Comparison of ENCODE assay signal across 1 cellular context in the genomic region with DNA sequence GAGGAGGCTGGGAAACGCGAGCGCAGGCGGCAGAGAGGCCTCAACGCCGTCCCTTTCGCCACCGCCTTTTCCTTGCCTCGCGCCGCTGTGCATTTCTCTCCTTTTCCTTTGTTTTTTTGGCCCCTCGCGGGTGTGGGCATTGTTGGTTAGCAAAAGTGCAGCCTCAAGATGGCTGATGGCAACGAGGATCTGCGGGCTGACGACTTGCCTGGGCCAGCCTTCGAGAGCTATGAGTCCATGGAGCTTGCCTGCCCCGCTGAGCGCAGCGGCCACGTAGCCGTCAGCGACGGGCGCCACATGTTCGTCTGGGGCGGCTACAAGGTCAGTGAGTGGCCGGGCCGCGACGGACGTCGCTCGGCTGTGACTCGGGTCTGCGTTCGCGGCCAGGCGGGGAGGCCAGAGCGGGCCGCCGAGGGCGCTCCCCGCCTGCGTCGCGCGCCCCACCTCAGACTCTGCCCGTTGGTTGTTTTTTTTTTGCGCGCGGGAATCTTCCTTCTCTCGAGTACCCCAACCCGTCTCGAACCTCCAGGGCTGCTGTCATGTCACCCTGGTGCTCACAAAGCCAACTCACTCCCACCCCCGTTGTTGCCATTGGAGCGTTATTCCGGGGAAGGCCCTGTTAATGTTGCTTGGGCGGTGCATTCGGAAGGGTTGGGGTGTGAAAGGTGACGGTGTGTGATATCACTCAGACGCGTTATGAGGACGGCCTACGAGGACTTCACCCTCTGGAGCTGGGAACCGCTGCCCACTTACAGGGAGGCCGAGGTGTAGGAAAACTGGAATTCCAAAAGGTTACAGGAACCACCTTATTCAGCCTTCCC.
TF ChIP-seq lines count a peak whose summit lies in the region.

No MANE protein-coding gene starts in this region.

TF ChIP-seq in HEK293, 187 proteins besides CTCF, POLR2A, EP300 and RAD21 (continued from another document):
- TF ChIP-seq, protein P1, sequence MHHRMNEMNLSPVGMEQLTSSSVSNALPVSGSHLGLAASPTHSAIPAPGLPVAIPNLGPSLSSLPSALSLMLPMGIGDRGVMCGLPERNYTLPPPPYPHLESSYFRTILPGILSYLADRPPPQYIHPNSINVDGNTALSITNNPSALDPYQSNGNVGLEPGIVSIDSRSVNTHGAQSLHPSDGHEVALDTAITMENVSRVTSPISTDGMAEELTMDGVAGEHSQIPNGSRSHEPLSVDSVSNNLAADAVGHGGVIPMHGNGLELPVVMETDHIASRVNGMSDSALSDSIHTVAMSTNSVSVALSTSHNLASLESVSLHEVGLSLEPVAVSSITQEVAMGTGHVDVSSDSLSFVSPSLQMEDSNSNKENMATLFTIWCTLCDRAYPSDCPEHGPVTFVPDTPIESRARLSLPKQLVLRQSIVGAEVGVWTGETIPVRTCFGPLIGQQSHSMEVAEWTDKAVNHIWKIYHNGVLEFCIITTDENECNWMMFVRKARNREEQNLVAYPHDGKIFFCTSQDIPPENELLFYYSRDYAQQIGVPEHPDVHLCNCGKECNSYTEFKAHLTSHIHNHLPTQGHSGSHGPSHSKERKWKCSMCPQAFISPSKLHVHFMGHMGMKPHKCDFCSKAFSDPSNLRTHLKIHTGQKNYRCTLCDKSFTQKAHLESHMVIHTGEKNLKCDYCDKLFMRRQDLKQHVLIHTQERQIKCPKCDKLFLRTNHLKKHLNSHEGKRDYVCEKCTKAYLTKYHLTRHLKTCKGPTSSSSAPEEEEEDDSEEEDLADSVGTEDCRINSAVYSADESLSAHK (tag by site-specific recombination; IDR thresholded peaks at IDR 0.05): no peak
- no peak for TF ChIP-seq ZNF16 (tag by site-specific recombination; IDR thresholded peaks at IDR 0.05; ENCODE audit: low read depth)
- TF ChIP-seq PRDM6 (tag by site-specific recombination; IDR thresholded peaks at IDR 0.05): no peak
- no peak for TF ChIP-seq ZNF544 (tag by site-specific recombination; IDR thresholded peaks at IDR 0.05)
- TF ChIP-seq, protein P2, sequence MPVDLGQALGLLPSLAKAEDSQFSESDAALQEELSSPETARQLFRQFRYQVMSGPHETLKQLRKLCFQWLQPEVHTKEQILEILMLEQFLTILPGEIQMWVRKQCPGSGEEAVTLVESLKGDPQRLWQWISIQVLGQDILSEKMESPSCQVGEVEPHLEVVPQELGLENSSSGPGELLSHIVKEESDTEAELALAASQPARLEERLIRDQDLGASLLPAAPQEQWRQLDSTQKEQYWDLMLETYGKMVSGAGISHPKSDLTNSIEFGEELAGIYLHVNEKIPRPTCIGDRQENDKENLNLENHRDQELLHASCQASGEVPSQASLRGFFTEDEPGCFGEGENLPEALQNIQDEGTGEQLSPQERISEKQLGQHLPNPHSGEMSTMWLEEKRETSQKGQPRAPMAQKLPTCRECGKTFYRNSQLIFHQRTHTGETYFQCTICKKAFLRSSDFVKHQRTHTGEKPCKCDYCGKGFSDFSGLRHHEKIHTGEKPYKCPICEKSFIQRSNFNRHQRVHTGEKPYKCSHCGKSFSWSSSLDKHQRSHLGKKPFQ (tag by site-specific recombination; IDR thresholded peaks at IDR 0.05): no peak
- TF ChIP-seq ZNF169 (tag by site-specific recombination; IDR thresholded peaks at IDR 0.05): no peak
- TF ChIP-seq ZNF549 (tag by site-specific recombination; IDR thresholded peaks at IDR 0.05): no peak
- TF ChIP-seq ZNF335 (tag by site-specific recombination; conservative IDR thresholded peaks at IDR 0.05): peak; percentile 50
- TF ChIP-seq ZBTB17 (tag by site-specific recombination; IDR thresholded peaks at IDR 0.05): peak; percentile 73
- no peak for TF ChIP-seq MYNN (tag by site-specific recombination; IDR thresholded peaks at IDR 0.05; ENCODE audit: borderline replicate concordance)
- no peak for TF ChIP-seq ZFP69B (tag by site-specific recombination; IDR thresholded peaks at IDR 0.05)
- TF ChIP-seq GLIS1 (tag by site-specific recombination; IDR thresholded peaks at IDR 0.05): no peak; the same call in 1 of the 2 replicates
- TF ChIP-seq, protein P3, sequence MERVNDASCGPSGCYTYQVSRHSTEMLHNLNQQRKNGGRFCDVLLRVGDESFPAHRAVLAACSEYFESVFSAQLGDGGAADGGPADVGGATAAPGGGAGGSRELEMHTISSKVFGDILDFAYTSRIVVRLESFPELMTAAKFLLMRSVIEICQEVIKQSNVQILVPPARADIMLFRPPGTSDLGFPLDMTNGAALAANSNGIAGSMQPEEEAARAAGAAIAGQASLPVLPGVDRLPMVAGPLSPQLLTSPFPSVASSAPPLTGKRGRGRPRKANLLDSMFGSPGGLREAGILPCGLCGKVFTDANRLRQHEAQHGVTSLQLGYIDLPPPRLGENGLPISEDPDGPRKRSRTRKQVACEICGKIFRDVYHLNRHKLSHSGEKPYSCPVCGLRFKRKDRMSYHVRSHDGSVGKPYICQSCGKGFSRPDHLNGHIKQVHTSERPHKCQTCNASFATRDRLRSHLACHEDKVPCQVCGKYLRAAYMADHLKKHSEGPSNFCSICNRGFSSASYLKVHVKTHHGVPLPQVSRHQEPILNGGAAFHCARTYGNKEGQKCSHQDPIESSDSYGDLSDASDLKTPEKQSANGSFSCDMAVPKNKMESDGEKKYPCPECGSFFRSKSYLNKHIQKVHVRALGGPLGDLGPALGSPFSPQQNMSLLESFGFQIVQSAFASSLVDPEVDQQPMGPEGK (tag by site-specific recombination; IDR thresholded peaks at IDR 0.05): peak; percentile 36; the same call in 1 of the 2 replicates
- no peak for TF ChIP-seq HOXD13 (CRISPR knock-in tag; IDR thresholded peaks at IDR 0.05; ENCODE audit: borderline replicate concordance)
- 0 out of 2 replicates have a peak, but pooled peaks have one; percentile 32 for TF ChIP-seq PRDM10 (tag by site-specific recombination; IDR thresholded peaks at IDR 0.05)
- TF ChIP-seq ZNF560 (tag by site-specific recombination; IDR thresholded peaks at IDR 0.05; ENCODE audit: borderline replicate concordance): no peak
- TF ChIP-seq, protein P4, sequence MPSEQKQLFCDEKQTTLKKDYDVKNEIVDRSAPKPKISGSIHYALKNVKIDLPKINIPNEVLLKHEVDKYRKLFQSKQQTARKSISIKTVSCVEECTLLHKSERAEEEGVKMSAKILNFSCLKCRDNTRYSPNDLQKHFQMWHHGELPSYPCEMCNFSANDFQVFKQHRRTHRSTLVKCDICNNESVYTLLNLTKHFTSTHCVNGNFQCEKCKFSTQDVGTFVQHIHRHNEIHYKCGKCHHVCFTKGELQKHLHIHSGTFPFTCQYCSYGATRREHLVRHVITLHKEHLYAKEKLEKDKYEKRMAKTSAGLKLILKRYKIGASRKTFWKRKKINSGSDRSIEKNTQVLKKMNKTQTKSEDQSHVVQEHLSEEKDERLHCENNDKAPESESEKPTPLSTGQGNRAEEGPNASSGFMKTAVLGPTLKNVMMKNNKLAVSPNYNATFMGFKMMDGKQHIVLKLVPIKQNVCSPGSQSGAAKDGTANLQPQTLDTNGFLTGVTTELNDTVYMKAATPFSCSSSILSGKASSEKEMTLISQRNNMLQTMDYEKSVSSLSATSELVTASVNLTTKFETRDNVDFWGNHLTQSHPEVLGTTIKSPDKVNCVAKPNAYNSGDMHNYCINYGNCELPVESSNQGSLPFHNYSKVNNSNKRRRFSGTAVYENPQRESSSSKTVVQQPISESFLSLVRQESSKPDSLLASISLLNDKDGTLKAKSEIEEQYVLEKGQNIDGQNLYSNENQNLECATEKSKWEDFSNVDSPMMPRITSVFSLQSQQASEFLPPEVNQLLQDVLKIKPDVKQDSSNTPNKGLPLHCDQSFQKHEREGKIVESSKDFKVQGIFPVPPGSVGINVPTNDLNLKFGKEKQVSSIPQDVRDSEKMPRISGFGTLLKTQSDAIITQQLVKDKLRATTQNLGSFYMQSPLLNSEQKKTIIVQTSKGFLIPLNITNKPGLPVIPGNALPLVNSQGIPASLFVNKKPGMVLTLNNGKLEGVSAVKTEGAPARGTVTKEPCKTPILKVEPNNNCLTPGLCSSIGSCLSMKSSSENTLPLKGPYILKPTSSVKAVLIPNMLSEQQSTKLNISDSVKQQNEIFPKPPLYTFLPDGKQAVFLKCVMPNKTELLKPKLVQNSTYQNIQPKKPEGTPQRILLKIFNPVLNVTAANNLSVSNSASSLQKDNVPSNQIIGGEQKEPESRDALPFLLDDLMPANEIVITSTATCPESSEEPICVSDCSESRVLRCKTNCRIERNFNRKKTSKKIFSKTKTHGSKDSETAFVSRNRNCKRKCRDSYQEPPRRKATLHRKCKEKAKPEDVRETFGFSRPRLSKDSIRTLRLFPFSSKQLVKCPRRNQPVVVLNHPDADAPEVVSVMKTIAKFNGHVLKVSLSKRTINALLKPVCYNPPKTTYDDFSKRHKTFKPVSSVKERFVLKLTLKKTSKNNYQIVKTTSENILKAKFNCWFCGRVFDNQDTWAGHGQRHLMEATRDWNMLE (tag by site-specific recombination; conservative IDR thresholded peaks at IDR 0.05; ENCODE audit: low read depth): no peak
- TF ChIP-seq ZFP3 (tag by site-specific recombination; IDR thresholded peaks at IDR 0.05; ENCODE audit: low read depth): no peak
- no peak for TF ChIP-seq FEZF1 (tag by site-specific recombination; IDR thresholded peaks at IDR 0.05)
- TF ChIP-seq, protein P5, sequence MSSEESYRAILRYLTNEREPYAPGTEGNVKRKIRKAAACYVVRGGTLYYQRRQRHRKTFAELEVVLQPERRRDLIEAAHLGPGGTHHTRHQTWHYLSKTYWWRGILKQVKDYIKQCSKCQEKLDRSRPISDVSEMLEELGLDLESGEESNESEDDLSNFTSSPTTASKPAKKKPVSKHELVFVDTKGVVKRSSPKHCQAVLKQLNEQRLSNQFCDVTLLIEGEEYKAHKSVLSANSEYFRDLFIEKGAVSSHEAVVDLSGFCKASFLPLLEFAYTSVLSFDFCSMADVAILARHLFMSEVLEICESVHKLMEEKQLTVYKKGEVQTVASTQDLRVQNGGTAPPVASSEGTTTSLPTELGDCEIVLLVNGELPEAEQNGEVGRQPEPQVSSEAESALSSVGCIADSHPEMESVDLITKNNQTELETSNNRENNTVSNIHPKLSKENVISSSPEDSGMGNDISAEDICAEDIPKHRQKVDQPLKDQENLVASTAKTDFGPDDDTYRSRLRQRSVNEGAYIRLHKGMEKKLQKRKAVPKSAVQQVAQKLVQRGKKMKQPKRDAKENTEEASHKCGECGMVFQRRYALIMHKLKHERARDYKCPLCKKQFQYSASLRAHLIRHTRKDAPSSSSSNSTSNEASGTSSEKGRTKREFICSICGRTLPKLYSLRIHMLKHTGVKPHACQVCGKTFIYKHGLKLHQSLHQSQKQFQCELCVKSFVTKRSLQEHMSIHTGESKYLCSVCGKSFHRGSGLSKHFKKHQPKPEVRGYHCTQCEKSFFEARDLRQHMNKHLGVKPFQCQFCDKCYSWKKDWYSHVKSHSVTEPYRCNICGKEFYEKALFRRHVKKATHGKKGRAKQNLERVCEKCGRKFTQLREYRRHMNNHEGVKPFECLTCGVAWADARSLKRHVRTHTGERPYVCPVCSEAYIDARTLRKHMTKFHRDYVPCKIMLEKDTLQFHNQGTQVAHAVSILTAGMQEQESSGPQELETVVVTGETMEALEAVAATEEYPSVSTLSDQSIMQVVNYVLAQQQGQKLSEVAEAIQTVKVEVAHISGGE (tag by site-specific recombination; conservative IDR thresholded peaks at IDR 0.05; ENCODE audit: low read depth): no peak
- TF ChIP-seq GLIS2 (tag by site-specific recombination; IDR thresholded peaks at IDR 0.05): peak; percentile 57; the same call in 1 of the 2 replicates
